Comparison of ENCODE assay signal across 21 cellular contexts in genomic region chr9:95193067-95193466, GRCh38.
DNase-seq lines count a peak whose midpoint lies in the region; ATAC-seq and TF ChIP-seq lines count a peak whose summit lies in the region.
"Had no signal": no experiment of that assay in that cellular context is flagged by ENCODE, and none has a peak within 500 bp of the region (broad histone marks: within the 10 kb centered on the region; RNA-seq: fewer than 3 reads in every experiment).

No MANE protein-coding gene starts in this region.

- H3K4me1 Mint-ChIP-seq in HFFc6 (ENCODE audit: low read depth) = peaks cover 25% of the 10 kb centered on the region

- H3K27me3 ChIP-seq in DND-41 (ENCODE audit: insufficient read depth, low read length, poor library complexity) (no peaks in the 10 kb centered on the region), WERI-Rb-1 (ENCODE audit: insufficient read depth, low read depth, severe bottlenecking) (no peaks in the 10 kb centered on the region), iPS DF 6.9 (ENCODE audit: control insufficient read depth, insufficient read depth, low read length) (no peaks in the 10 kb centered on the region), right lobe of liver (no peaks in the 10 kb centered on the region)
- H3K27me3 ChIP-seq: heart left ventricle, sigmoid colon, SJSA1 had no signal

- no CpG with 5 or more reads among the region's 8 CpGs for WGBS in iPS DF 6.9 (ENCODE audit: insufficient coverage, insufficient read length)
- WGBS in right lobe of liver (ENCODE audit: insufficient coverage, low coverage, low lambda C conversion rate, missing lambda C conversion rate) = 84% methylated on average over 7 of the region's 8 CpGs
- WGBS in lower leg skin, 2 donors = 87 to 93% methylated on average over 8 of the region's 8 CpGs

- H3K4me3 Mint-ChIP-seq in HFFc6 = no peak overlapping the region
- H3K4me3 Mint-ChIP-seq: activated CD4-positive, alpha-beta T cell treated with anti-CD3 and anti-CD28 coated beads for 36 hours; dendritic cell treated with granulocyte-macrophage colony-stimulating factor and Interleukin-4, amounts not matched to agents 40 ng/mL and 50 ng/mL, for 4 days had no signal

- H3K4me1 ChIP-seq in DND-41 (ENCODE audit: insufficient read depth, low read length) (0 out of 2 replicates have a peak, but pooled peaks cover 3% of the 10 kb centered on the region), iPS DF 6.9 (ENCODE audit: control insufficient read depth, insufficient read depth, low read length) (no peaks in the 10 kb centered on the region), right lobe of liver (peaks cover 0 to 8% (median 0%) of the 10 kb centered on the region in 4 donors)

- no peak for ATAC-seq in DND-41 (ENCODE audit: insufficient read depth, low read depth)
- no peak for ATAC-seq in right lobe of liver
- no peak for ATAC-seq in HG03571 (IDR thresholded peaks at IDR 0.05; ENCODE audit: unreplicated experiment)
- ATAC-seq: activated CD4-positive, alpha-beta T cell treated with anti-CD3 and anti-CD28 coated beads for 36 hours; esophagus mucosa; heart left ventricle; left cardiac atrium had no signal

- no peaks in the 10 kb centered on the region for H3K9me3 ChIP-seq in DND-41 (ENCODE audit: insufficient read depth, low read length, severe bottlenecking)
- H3K9me3 ChIP-seq in WERI-Rb-1 (ENCODE audit: severe bottlenecking) = no peaks in the 10 kb centered on the region
- no peaks in the 10 kb centered on the region for H3K9me3 ChIP-seq in iPS DF 6.9 (ENCODE audit: control insufficient read depth, insufficient read depth, low read length)
- H3K9me3 ChIP-seq in right lobe of liver = no peaks in the 10 kb centered on the region
- H3K9me3 ChIP-seq: heart left ventricle, sigmoid colon, SJSA1 had no signal

- DNase-seq in DND-41 = no peak
- DNase-seq in HFFc6 = no peak
- no peak for DNase-seq in WERI-Rb-1
- peak; percentile 68 for DNase-seq in iPS DF 6.9 (ENCODE audit: low read depth, low spot score)
- no peak for DNase-seq in NCI-H2227 treated with DMSO at 0.1 percent for 48 hours (lab: John Stamatoyannopoulos, UW)
- DNase-seq in right lobe of liver = no peak
- DNase-seq in lower leg skin (ENCODE audit: low spot score in 2 of 2) = no peak
- DNase-seq: activated CD4-positive, alpha-beta T cell treated with anti-CD3 and anti-CD28 coated beads for 36 hours; activated naive CD4-positive, alpha-beta T cell; heart left ventricle; left cardiac atrium; NCI-H1417; nucleus accumbens; sigmoid colon; stimulated activated CD4-positive, alpha-beta T cell treated with anti-CD3 and anti-CD28 coated beads, Interleukin-2, amount 100 ng/mL, for 24 hours; substantia nigra; T1000 had no signal

- H3K27ac Mint-ChIP-seq in HFFc6 = no peak overlapping the region
- H3K27ac Mint-ChIP-seq: activated CD4-positive, alpha-beta T cell treated with anti-CD3 and anti-CD28 coated beads for 36 hours; dendritic cell treated with granulocyte-macrophage colony-stimulating factor and Interleukin-4, amounts not matched to agents 40 ng/mL and 50 ng/mL, for 4 days had no signal

- TF ChIP-seq POLR2A in right lobe of liver (IDR thresholded peaks at IDR 0.05) (no peak), lower leg skin (IDR thresholded peaks at IDR 0.05) (no peak)

- H3K4me3 ChIP-seq in DND-41 (ENCODE audit: low read depth in 1 of 2, low read length in 2 of 2) = no peak overlapping the region
- no peak overlapping the region for H3K4me3 ChIP-seq in WERI-Rb-1 (ENCODE audit: low read depth, low read length)
- H3K4me3 ChIP-seq in iPS DF 6.9 (ENCODE audit: low read length) = no peak overlapping the region
- H3K4me3 ChIP-seq in right lobe of liver = no peak overlapping the region
- H3K4me3 ChIP-seq in lower leg skin (ENCODE audit: low read depth, poor library complexity, severe bottlenecking) = no peak overlapping the region
- H3K4me3 ChIP-seq: heart left ventricle, sigmoid colon, SJSA1 had no signal

- no peak overlapping the region for H3K27ac ChIP-seq in DND-41 (ENCODE audit: low read length)
- H3K27ac ChIP-seq in WERI-Rb-1 = no peak overlapping the region
- no peak overlapping the region for H3K27ac ChIP-seq in iPS DF 6.9 (ENCODE audit: low read length)
- H3K27ac ChIP-seq in right lobe of liver = no peak overlapping the region
- H3K27ac ChIP-seq: heart left ventricle, sigmoid colon, SJSA1 had no signal

- H3K36me3 ChIP-seq in DND-41 (ENCODE audit: insufficient read depth, low read length) (no peaks in the 10 kb centered on the region), WERI-Rb-1 (no peaks in the 10 kb centered on the region; the same call in 1 of the 2 replicates), iPS DF 6.9 (ENCODE audit: control insufficient read depth, insufficient read depth, low read length) (no peaks in the 10 kb centered on the region), right lobe of liver (no peaks in the 10 kb centered on the region)
- H3K36me3 ChIP-seq: heart left ventricle, sigmoid colon, SJSA1 had no signal

- intact Hi-C loops in right lobe of liver (cut with DNase I) (no loop called here), lower leg skin (cut with DNase I; ENCODE audit: low total_unique reads) (no loop called here)

- no peak overlapping the region for H2AFZ ChIP-seq in DND-41 (ENCODE audit: low read depth, low read length)

- no peaks in the 10 kb centered on the region for H4K20me1 ChIP-seq in DND-41 (ENCODE audit: insufficient read depth, low read length)

- no peaks in the 10 kb centered on the region for H3K9me3 Mint-ChIP-seq in HFFc6
- H3K9me3 Mint-ChIP-seq: dendritic cell treated with granulocyte-macrophage colony-stimulating factor and Interleukin-4, amounts not matched to agents 40 ng/mL and 50 ng/mL, for 4 days had no signal

- TF ChIP-seq CTCF in DND-41 (IDR thresholded peaks at IDR 0.05; ENCODE audit: borderline replicate concordance, extremely low read depth, low read length, poor library complexity, severe bottlenecking) (peak; percentile 5), HFFc6 (IDR thresholded peaks at IDR 0.05) (peak; percentile 51), WERI-Rb-1 (IDR thresholded peaks at IDR 0.05; ENCODE audit: low read depth, low read length) (peak; percentile 42; the same call in 1 of the 2 replicates), right lobe of liver (IDR thresholded peaks at IDR 0.05) (no peak), lower leg skin (IDR thresholded peaks at IDR 0.05) (no peak)

- H3K9ac ChIP-seq in DND-41 (ENCODE audit: low read depth, low read length) = no peak overlapping the region

- H3K27me3 Mint-ChIP-seq in HFFc6 (ENCODE audit: insufficient read depth) = no peaks in the 10 kb centered on the region
- H3K27me3 Mint-ChIP-seq: activated CD4-positive, alpha-beta T cell treated with anti-CD3 and anti-CD28 coated beads for 36 hours; dendritic cell treated with granulocyte-macrophage colony-stimulating factor and Interleukin-4, amounts not matched to agents 40 ng/mL and 50 ng/mL, for 4 days had no signal

- no peaks in the 10 kb centered on the region for H3K79me2 ChIP-seq in DND-41 (ENCODE audit: insufficient read depth, low read length)

- H3K4me2 ChIP-seq in DND-41 (ENCODE audit: insufficient read depth, low read length) = no peak overlapping the region

- peaks cover 4% of the 10 kb centered on the region; the same call in 1 of the 2 replicates for H3K36me3 Mint-ChIP-seq in HFFc6 (ENCODE audit: low read depth)

Comparison
In these comparisons a context has a peak if more than half of its experiments do, and no peak if none do; other contexts are left out.
1. CTCF ChIP-seq: peak in DND-41 (single experiment), HFFc6 (single experiment) and WERI-Rb-1 (single experiment); none in right lobe of liver (0 of 4) and lower leg skin (0 of 3).